In genomic region chr17:16072031-16072430, GRCh38 we compare ENCODE assay signal across 37 cellular contexts.
"Had no signal": no experiment of that assay in that cellular context is flagged by ENCODE, and none has a peak within 500 bp of the region (broad histone marks: within the 10 kb centered on the region; RNA-seq: fewer than 3 reads in every experiment).

No MANE protein-coding gene starts in this region.

- H3K9me3 ChIP-seq: colonic mucosa, MG63, Peyer's patch, SJSA1 had no signal

- ATAC-seq: activated CD8-positive, alpha-beta memory T cell treated with anti-CD3 and anti-CD28 coated beads, Interleukin-2, amount 10 ng/mL, durations not matched to agents 7 days and 5 days; activated naive CD8-positive, alpha-beta T cell treated with anti-CD3 and anti-CD28 coated beads, Interleukin-2, amount 50 U/mL, for 24 hours; PC-3 had no signal

- H3K27me3 ChIP-seq: brain microvascular endothelial cell, colonic mucosa, MG63, Peyer's patch, SJSA1 had no signal

- DNase-seq: activated B cell treated with CpG ODN at 0.5 μM for 24 hours; activated CD4-positive, alpha-beta memory T cell treated with anti-CD3 and anti-CD28 coated beads for 36 hours; activated CD4-positive, alpha-beta T cell treated with anti-CD3 and anti-CD28 coated beads for 4 hours; activated CD4-positive, alpha-beta T cell treated with anti-CD3 and anti-CD28 coated beads, Interleukin-2, amount 50 U/mL, for 1 hour; activated CD4-positive, CD25-positive, alpha-beta regulatory T cell treated with anti-CD3 and anti-CD28 coated beads, Interleukin-2, amount 50 U/mL, for 72 hours; activated CD8-positive, alpha-beta memory T cell treated with anti-CD3 and anti-CD28 coated beads for 24 hours; activated CD8-positive, alpha-beta memory T cell treated with anti-CD3 and anti-CD28 coated beads, Interleukin-2, amount 10 ng/mL, durations not matched to agents 7 days and 5 days; activated CD8-positive, alpha-beta memory T cell treated with anti-CD3 and anti-CD28 coated beads, Interleukin-2, amount 50 U/mL, for 48 hours; activated naive CD4-positive, alpha-beta T cell treated with anti-CD3 and anti-CD28 coated beads, Interleukin-2, amount 10 ng/mL, durations not matched to agents 7 days and 5 days; activated naive CD8-positive, alpha-beta T cell treated with anti-CD3 and anti-CD28 coated beads, Interleukin-2, amount 50 U/mL, for 24 hours; anterior cingulate cortex; brain microvascular endothelial cell; central memory CD4-positive, alpha-beta T cell; colonic mucosa; Kasumi-1; MG63; NCI-H1048; NCI-H1105 treated with DMSO at 0.1 percent for 48 hours; NCI-H1436; NCI-H1694; NCI-H1930; NCI-H2081 treated with DMSO at 0.1 percent for 48 hours; NCI-H226; NCI-H446 treated with DMSO at 0.1 percent for 48 hours; NCI-H524; NCI-H748 treated with DMSO at 0.1 percent for 48 hours; NK-92 treated with Interleukin-12 subunit alpha and Interleukin-12 subunit beta, amount 100 ng/mL, for 24 hours; PC-3; Peyer's patch; RPMI8226; SHP77 treated with DMSO at 0.1 percent for 48 hours; SW 1271; T-helper 1 cell; T-helper 2 cell; T-helper 9 cell had no signal

- H3K27ac ChIP-seq: brain microvascular endothelial cell, colonic mucosa, Peyer's patch, SJSA1, VCaP had no signal

- H3K4me1 ChIP-seq: colonic mucosa, Peyer's patch, SJSA1 had no signal

- H3K4me3 ChIP-seq: colonic mucosa, MG63, Peyer's patch, SJSA1 had no signal
